8 cellular contexts compared by ENCODE assay signal in genomic region chrX:46791927-46792825, GRCh38. TPM values are rescaled to one million over a fixed set of nuclear protein-coding genes. Genes with fewer than 3 reads are reported as not detected.
A peak's percentile ranks its signal among the peaks of the same experiment; 100 is the strongest.
DNase-seq lines count a peak whose midpoint lies in the region; ATAC-seq and TF ChIP-seq lines count a peak whose summit lies in the region.

No MANE protein-coding gene starts in this region.

- peaks cover 0 to 18% of the 10 kb centered on the region in 2 donors for H3K4me1 ChIP-seq in left lung

- H3K4me3 Mint-ChIP-seq in activated naive CD8-positive, alpha-beta T cell treated with anti-CD3 and anti-CD28 coated beads, Interleukin-2, amount 50 U/mL, for 24 hours = no peak overlapping the region

- no peaks in the 10 kb centered on the region for H3K9me3 ChIP-seq in left lung

- ATAC-seq in GM18873 (IDR thresholded peaks at IDR 0.05; ENCODE audit: low FRiP score, unreplicated experiment) (peak; percentile 46), left lung (peak; percentile 71), GM21526 (IDR thresholded peaks at IDR 0.05; ENCODE audit: low FRiP score, unreplicated experiment) (no peak)
- ATAC-seq in activated naive CD8-positive, alpha-beta T cell treated with anti-CD3 and anti-CD28 coated beads, Interleukin-2, amount 50 U/mL, for 24 hours = peak; percentile 86

- no peaks in the 10 kb centered on the region for H3K36me3 ChIP-seq in left lung

- H3K9me3 Mint-ChIP-seq in activated naive CD8-positive, alpha-beta T cell treated with anti-CD3 and anti-CD28 coated beads, Interleukin-2, amount 50 U/mL, for 24 hours = no peaks in the 10 kb centered on the region

- TF ChIP-seq CTCF in AG09319 (IDR thresholded peaks at IDR 0.05; ENCODE audit: low read depth, low read length) (no peak), left lung (IDR thresholded peaks at IDR 0.05) (no peak)

- H3K36me3 Mint-ChIP-seq in activated naive CD8-positive, alpha-beta T cell treated with anti-CD3 and anti-CD28 coated beads, Interleukin-2, amount 50 U/mL, for 24 hours (ENCODE audit: low read depth) = no peaks in the 10 kb centered on the region

- intact Hi-C loops in left lung (cut with DNase I) = no loop called here

- no peak overlapping the region for H3K4me3 ChIP-seq in left lung

- H3K27me3 Mint-ChIP-seq in activated naive CD8-positive, alpha-beta T cell treated with anti-CD3 and anti-CD28 coated beads, Interleukin-2, amount 50 U/mL, for 24 hours = no peaks in the 10 kb centered on the region

- H3K27ac ChIP-seq in left lung = peak overlapping the region; percentile 58 to 78
- no peak overlapping the region for H3K27ac ChIP-seq in caudate nucleus (ENCODE audit: low read depth, low read length)

- H3K27me3 ChIP-seq in left lung = no peaks in the 10 kb centered on the region

- H3K4me1 Mint-ChIP-seq in activated naive CD8-positive, alpha-beta T cell treated with anti-CD3 and anti-CD28 coated beads, Interleukin-2, amount 50 U/mL, for 24 hours = peaks cover 21% of the 10 kb centered on the region

- peak; percentile 54 for DNase-seq in AG09319 (ENCODE audit: extremely low read depth, low read depth)
- peak; percentile 23 for DNase-seq in NCI-H1417 treated with DMSO at 0.1 percent for 48 hours (lab: John Stamatoyannopoulos, UW)
- DNase-seq in activated naive CD8-positive, alpha-beta T cell treated with anti-CD3 and anti-CD28 coated beads, Interleukin-2, amount 50 U/mL, for 24 hours = no peak
- peak in 1 of 2 donors; percentile 45 for DNase-seq in left lung
- DNase-seq in NCI-H1092 (lab: John Stamatoyannopoulos, UW) = no peak
- no peak for DNase-seq in caudate nucleus (lab: John Stamatoyannopoulos, UW)

- peak overlapping the region; percentile 59 for H3K27ac Mint-ChIP-seq in activated naive CD8-positive, alpha-beta T cell treated with anti-CD3 and anti-CD28 coated beads, Interleukin-2, amount 50 U/mL, for 24 hours

RNA-seq across cellular contexts. Expression of gene SLC9A7, which starts 33.3 kb away (rescaled TPM):
- total RNA-seq in left lung = 10 to 100 TPM in 1 of 2 donors, 1 to 10 TPM in 1; 7.6 to 10.5 TPM

RNA-seq across cellular contexts. Expression of gene RP2, which starts 44.7 kb away (rescaled TPM):
- total RNA-seq in left lung = 10 to 100 TPM; 16.1 to 24.1 TPM

Comparison
In these comparisons a context has a peak if more than half of its experiments do, and no peak if none do; other contexts are left out.
1. DNase-seq: peak in AG09319 (single experiment) and NCI-H1417 treated with DMSO at 0.1 percent for 48 hours (single experiment); none in activated naive CD8-positive, alpha-beta T cell treated with anti-CD3 and anti-CD28 coated beads, Interleukin-2, amount 50 U/mL, for 24 hours (single experiment), NCI-H1092 (single experiment) and caudate nucleus (0 of 61).